Comparison of ENCODE assay signal across 24 cellular contexts in genomic region chr2:142791335-142791734, GRCh38.
DNase-seq lines count a peak whose midpoint lies in the region; ATAC-seq, FAIRE-seq and TF ChIP-seq lines count a peak whose summit lies in the region.
"Had no signal": no experiment of that assay in that cellular context is flagged by ENCODE, and none has a peak within 500 bp of the region (broad histone marks: within the 10 kb centered on the region; RNA-seq: fewer than 3 reads in every experiment).

No MANE protein-coding gene starts in this region.

- H3K4me3 ChIP-seq in K562: no peak overlapping the region
- H3K4me3 ChIP-seq in SJCRH30: no peak overlapping the region
- H3K4me3 ChIP-seq: GM23248, HAP-1 had no signal

- no peak overlapping the region for H2AFZ ChIP-seq in K562 (ENCODE audit: low read depth, low read length)
- H2AFZ ChIP-seq: GM23248 had no signal

- no peak overlapping the region for H3K4me2 ChIP-seq in K562 (ENCODE audit: insufficient read depth, low read length)
- H3K4me2 ChIP-seq: SK-N-SH had no signal

- TF ChIP-seq CTCF in K562 (IDR thresholded peaks at IDR 0.05 in 2 of 3, conservative IDR thresholded peaks at IDR 0.05 in 1 of 3; ENCODE audit: insufficient read depth in 2 of 3, low read depth in 1 of 3, low read length in 3 of 3): no peak

- no peaks in the 10 kb centered on the region for H3K4me1 ChIP-seq in K562 (replicated peaks in 1 of 2; ENCODE audit: control insufficient read depth in 2 of 2, insufficient read depth in 2 of 2, low read length in 2 of 2)
- H3K4me1 ChIP-seq in SJCRH30: no peaks in the 10 kb centered on the region
- H3K4me1 ChIP-seq: BE2C, HAP-1 had no signal

- H3K27me3 ChIP-seq in K562 (ENCODE audit: control insufficient read depth in 2 of 2, insufficient read depth in 2 of 2, low read length in 2 of 2): no peaks in the 10 kb centered on the region
- no peaks in the 10 kb centered on the region for H3K27me3 ChIP-seq in SJCRH30
- H3K27me3 ChIP-seq: BE2C had no signal

- CTCF ChIA-PET in K562 (lab: Yijun Ruan, JAX; ENCODE audit: low intra/inter-chr PET ratio): no interaction called here

- TF ChIP-seq EP300 in K562 (IDR thresholded peaks at IDR 0.05; ENCODE audit: low read length): no peak

- no peaks in the 10 kb centered on the region for H4K20me1 ChIP-seq in K562 (replicated peaks; ENCODE audit: control insufficient read depth, insufficient read depth, low read length)

- no peak for TF ChIP-seq RAD21 in K562 (CRISPR knock-in tag; conservative IDR thresholded peaks at IDR 0.05 in 1 of 2, IDR thresholded peaks at IDR 0.05 in 1 of 2)

- H3K9me3 ChIP-seq in K562 (replicated peaks; ENCODE audit: control insufficient read depth, insufficient read depth, low read depth, low read length) (no peaks in the 10 kb centered on the region), SJCRH30 (replicated peaks) (no peaks in the 10 kb centered on the region)
- H3K9me3 ChIP-seq: BE2C, HAP-1, SK-N-SH had no signal

- H3K27ac ChIP-seq in K562 (ENCODE audit: extremely low read depth, low read depth, low read length): no peak overlapping the region
- no peak overlapping the region for H3K27ac ChIP-seq in SJCRH30
- H3K27ac ChIP-seq: GM23248 had no signal

- no peaks in the 10 kb centered on the region for H3K79me2 ChIP-seq in K562 (ENCODE audit: control insufficient read depth, insufficient read depth, low read length)

- POLR2A ChIA-PET in K562 (lab: Yijun Ruan, JAX): no interaction called here

- no peak for DNase-seq in GM12892 (ENCODE audit: insufficient read length)
- peak; percentile 54 to 59 for DNase-seq in Kasumi-1 (lab: John Stamatoyannopoulos, UW)
- DNase-seq in K562 (ENCODE audit: extremely low read depth in 1 of 4, low spot score in 3 of 4): no peak
- DNase-seq in NCI-H748 (lab: John Stamatoyannopoulos, UW; ENCODE audit: unreplicated experiment): no peak
- no peak for DNase-seq in SJCRH30
- DNase-seq: BE2C; CD4-positive, CD25-positive, alpha-beta regulatory T cell; COR-L47; DMS 273 treated with DMSO at 0.1 percent for 48 hours; GF-D8; GM23248; KG1; NCI-H1092; NCI-H146; NCI-H2081 treated with DMSO at 0.1 percent for 48 hours; NCI-H748 treated with DMSO at 0.1 percent for 48 hours; NK-92 treated with Interleukin-12 subunit alpha and Interleukin-12 subunit beta, amount 100 ng/mL, for 24 hours; SHP77; SK-N-SH; T-cell had no signal

- no TSS peak for BruUV-seq in K562 (replicated peaks; lab: Mats Ljungman, UMichigan)

- H3K9me1 ChIP-seq in K562 (ENCODE audit: control insufficient read depth, insufficient read depth, low read length): no peaks in the 10 kb centered on the region

- intact Hi-C loops in K562 (cut with micrococcal nuclease): no loop called here

- peak; percentile 61 for FAIRE-seq in GM12892 (lab: Jason Lieb, UNC)
- no peak for FAIRE-seq in K562 (lab: Jason Lieb, UNC)
- FAIRE-seq: A204.1 had no signal

- peak; percentile 61 for ATAC-seq in GM19328 (IDR thresholded peaks at IDR 0.05; ENCODE audit: unreplicated experiment)
- ATAC-seq in K562: no peak
- no peak for ATAC-seq in HG03354 (IDR thresholded peaks at IDR 0.05; ENCODE audit: poor library complexity, severe bottlenecking, unreplicated experiment)
- ATAC-seq: T-cell had no signal

- no peak for TF ChIP-seq POLR2A in GM12892 (IDR thresholded peaks at IDR 0.05; ENCODE audit: low read depth, low read length)
- TF ChIP-seq POLR2A in K562 (conservative IDR thresholded peaks at IDR 0.05): no peak

- H3K36me3 ChIP-seq in K562 (ENCODE audit: control insufficient read depth, insufficient read depth, low read length) (no peaks in the 10 kb centered on the region), SJCRH30 (no peaks in the 10 kb centered on the region)
- H3K36me3 ChIP-seq: BE2C, HAP-1 had no signal

- H3K9ac ChIP-seq in K562 (ENCODE audit: insufficient read depth in 1 of 2, low read depth in 2 of 2, low read length in 2 of 2): no peak overlapping the region
- H3K9ac ChIP-seq: GM23248, SK-N-SH had no signal

- in situ Hi-C loops in K562 (cut with MboI): no loop called here

TF ChIP-seq in K562, 482 proteins besides CTCF, POLR2A, EP300 and RAD21:
- TF ChIP-seq, protein P1, sequence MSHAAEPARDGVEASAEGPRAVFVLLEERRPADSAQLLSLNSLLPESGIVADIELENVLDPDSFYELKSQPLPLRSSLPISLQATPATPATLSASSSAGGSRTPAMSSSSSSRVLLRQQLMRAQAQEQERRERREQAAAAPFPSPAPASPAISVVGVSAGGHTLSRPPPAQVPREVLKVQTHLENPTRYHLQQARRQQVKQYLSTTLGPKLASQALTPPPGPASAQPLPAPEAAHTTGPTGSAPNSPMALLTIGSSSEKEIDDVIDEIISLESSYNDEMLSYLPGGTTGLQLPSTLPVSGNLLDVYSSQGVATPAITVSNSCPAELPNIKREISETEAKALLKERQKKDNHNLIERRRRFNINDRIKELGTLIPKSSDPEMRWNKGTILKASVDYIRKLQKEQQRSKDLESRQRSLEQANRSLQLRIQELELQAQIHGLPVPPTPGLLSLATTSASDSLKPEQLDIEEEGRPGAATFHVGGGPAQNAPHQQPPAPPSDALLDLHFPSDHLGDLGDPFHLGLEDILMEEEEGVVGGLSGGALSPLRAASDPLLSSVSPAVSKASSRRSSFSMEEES (CRISPR knock-in tag; IDR thresholded peaks at IDR 0.05): peak; percentile 43
- TF ChIP-seq YBX1 (IDR thresholded peaks at IDR 0.05) (no peak), CHD4 (IDR thresholded peaks at IDR 0.05; ENCODE audit: insufficient read depth, insufficient replicate concordance, low read depth, low read length, poor library complexity, severe bottlenecking) (no peak)
TF ChIP-seq in K562: peak in this region for 1.

Comparison
In these comparisons a context has a peak if more than half of its experiments do, and no peak if none do; other contexts are left out.
1. DNase-seq: peak in Kasumi-1 (2 of 2); none in GM12892 (single experiment), K562 (0 of 4), NCI-H748 (single experiment) and SJCRH30 (0 of 2).